Comparison of ENCODE assay signal across 1 cellular context in genomic region chr14:65002586-65003210, GRCh38.
TF ChIP-seq lines count a peak whose summit lies in the region.

No MANE protein-coding gene starts in this region.

TF ChIP-seq in HepG2, 621 proteins besides CTCF, POLR2A, EP300 and RAD21:
- TF ChIP-seq PPARG (CRISPR knock-in tag; conservative IDR thresholded peaks at IDR 0.05) (no peak), IRF9 (CRISPR knock-in tag; IDR thresholded peaks at IDR 0.05; ENCODE audit: borderline replicate concordance) (no peak), TBL1XR1 (IDR thresholded peaks at IDR 0.05; ENCODE audit: borderline replicate concordance, low read length, partially characterized antibody) (no peak), ZNF713 (CRISPR knock-in tag; IDR thresholded peaks at IDR 0.05) (no peak), SKIL (CRISPR knock-in tag; IDR thresholded peaks at IDR 0.05; ENCODE audit: borderline replicate concordance) (no peak), ADNP (CRISPR knock-in tag; IDR thresholded peaks at IDR 0.05) (no peak), SP2 (CRISPR knock-in tag; IDR thresholded peaks at IDR 0.05) (no peak), ZNF709 (CRISPR knock-in tag; IDR thresholded peaks at IDR 0.05) (no peak), ZNF30 (CRISPR knock-in tag; IDR thresholded peaks at IDR 0.05) (no peak), TERF1 (CRISPR knock-in tag; IDR thresholded peaks at IDR 0.05) (no peak), HBP1 (CRISPR knock-in tag; IDR thresholded peaks at IDR 0.05; ENCODE audit: low read depth) (no peak), ZNF343 (CRISPR knock-in tag; IDR thresholded peaks at IDR 0.05) (no peak), HOXA3 (CRISPR knock-in tag; IDR thresholded peaks at IDR 0.05) (no peak)
